ENCODE assay signal across 9 cellular contexts in genomic region chr15:51846463-51847230, GRCh38. TPM values are rescaled to one million over a fixed set of nuclear protein-coding genes. Genes with fewer than 3 reads are reported as not detected.
DNase-seq lines count a peak whose midpoint lies in the region; ATAC-seq and TF ChIP-seq lines count a peak whose summit lies in the region.
"Had no signal": no experiment of that assay in that cellular context is flagged by ENCODE, and none has a peak within 500 bp of the region (broad histone marks: within the 10 kb centered on the region; RNA-seq: fewer than 3 reads in every experiment).

No MANE protein-coding gene starts in this region.

- H3K4me2 ChIP-seq in GM23338: no peak overlapping the region

- 56 to 58% methylated on average over 3 of the region's 3 CpGs for WGBS in gastroesophageal sphincter (ENCODE audit: low coverage in 1 of 2), 2 donors

- no TSS peak for BruUV-seq in Calu3 (replicated peaks; lab: Mats Ljungman, UMichigan)

- H3K9me2 ChIP-seq in GM23338 (ENCODE audit: insufficient read depth): no peaks in the 10 kb centered on the region

- no peak overlapping the region for H2AFZ ChIP-seq in GM23338

- intact Hi-C loops in Calu3 (cut with micrococcal nuclease; ENCODE audit: unreplicated experiment): no loop called here

- no peak for TF ChIP-seq CTCF in Calu3 (IDR thresholded peaks at IDR 0.05; ENCODE audit: unreplicated experiment)
- no peak for TF ChIP-seq CTCF in choroid plexus epithelial cell (conservative IDR thresholded peaks at IDR 0.05; ENCODE audit: low read depth, low read length)
- no peak for TF ChIP-seq CTCF in GM23338 (conservative IDR thresholded peaks at IDR 0.05; ENCODE audit: low read depth in 2 of 2)
- TF ChIP-seq CTCF in gastroesophageal sphincter (IDR thresholded peaks at IDR 0.05): no peak

- H3K9me3 Mint-ChIP-seq in Calu3 (ENCODE audit: low read depth, unreplicated experiment) (peaks cover 2% of the 10 kb centered on the region), GM23338 (no peaks in the 10 kb centered on the region)
- no peaks in the 10 kb centered on the region for H3K9me3 Mint-ChIP-seq in natural killer cell treated with Interleukin-12 subunit alpha and Interleukin-12 subunit beta and Interleukin-15 and Interleukin-18, amount 100 ng/mL, for 72 hours

- no peaks in the 10 kb centered on the region for H3F3A ChIP-seq in GM23338 (replicated peaks; ENCODE audit: low read depth)

- peak; percentile 40 for DNase-seq in Calu3
- DNase-seq in NCI-H69 (lab: John Stamatoyannopoulos, UW): peak; percentile 46
- DNase-seq in choroid plexus epithelial cell (ENCODE audit: low read depth): peak; percentile 78
- DNase-seq in natural killer cell treated with Interleukin-12 subunit alpha and Interleukin-12 subunit beta and Interleukin-15 and Interleukin-18, amount 100 ng/mL, for 72 hours (ENCODE audit: low spot score): no peak
- no peak for DNase-seq in GM23338 (ENCODE audit: low spot score)
- no peak for DNase-seq in UCSD-AML1 (lab: John Stamatoyannopoulos, UW; ENCODE audit: unreplicated experiment)

- H3K27ac ChIP-seq in GM23338 (ENCODE audit: low read depth) (no peak overlapping the region), gastroesophageal sphincter (peak overlapping the region in 2 of 4 donors; percentile 48 to 60)

- H3K4me1 ChIP-seq in GM23338 (ENCODE audit: insufficient read depth): peaks cover 33% of the 10 kb centered on the region
- peaks cover 4 to 85% (median 11%) of the 10 kb centered on the region in 3 donors for H3K4me1 ChIP-seq in gastroesophageal sphincter

- peaks cover 89% of the 10 kb centered on the region for H3K79me2 ChIP-seq in GM23338 (replicated peaks; ENCODE audit: insufficient read depth)

- H3K36me3 Mint-ChIP-seq in Calu3 (ENCODE audit: insufficient read depth, unreplicated experiment) (no peaks in the 10 kb centered on the region), GM23338 (ENCODE audit: low read depth) (no peaks in the 10 kb centered on the region)
- no peaks in the 10 kb centered on the region for H3K36me3 Mint-ChIP-seq in natural killer cell treated with Interleukin-12 subunit alpha and Interleukin-12 subunit beta and Interleukin-15 and Interleukin-18, amount 100 ng/mL, for 72 hours

- H3K4me3 ChIP-seq in choroid plexus epithelial cell (ENCODE audit: low read depth, low read length): peak overlapping the region; percentile 12
- no peak overlapping the region for H3K4me3 ChIP-seq in GM23338
- H3K4me3 ChIP-seq in gastroesophageal sphincter: no peak overlapping the region

- CTCF ChIA-PET in Calu3 (lab: Charles Lee): no interaction called here

- H3K36me3 ChIP-seq in GM23338 (ENCODE audit: insufficient read depth) (no peaks in the 10 kb centered on the region), gastroesophageal sphincter (no peaks in the 10 kb centered on the region)

- TF ChIP-seq POLR2A in gastroesophageal sphincter (IDR thresholded peaks at IDR 0.05): no peak

- H3K27me3 ChIP-seq in GM23338 (ENCODE audit: insufficient read depth) (no peaks in the 10 kb centered on the region), gastroesophageal sphincter (no peaks in the 10 kb centered on the region)

- H3K27ac Mint-ChIP-seq in Calu3 (ENCODE audit: unreplicated experiment): peak overlapping the region; percentile 72
- H3K27ac Mint-ChIP-seq in natural killer cell treated with Interleukin-12 subunit alpha and Interleukin-12 subunit beta and Interleukin-15 and Interleukin-18, amount 100 ng/mL, for 72 hours: no peak overlapping the region
- H3K27ac Mint-ChIP-seq in GM23338: no peak overlapping the region

- no peak for ATAC-seq in natural killer cell treated with Interleukin-12 subunit alpha and Interleukin-12 subunit beta and Interleukin-15 and Interleukin-18, amount 100 ng/mL, for 72 hours
- ATAC-seq in GM21381 (IDR thresholded peaks at IDR 0.05; ENCODE audit: unreplicated experiment) (no peak), GM23338 (no peak), gastroesophageal sphincter (no peak)
- ATAC-seq: Panc1 had no signal

- peaks cover 21% of the 10 kb centered on the region for H4K20me1 ChIP-seq in GM23338 (replicated peaks; ENCODE audit: insufficient read depth)

- H3K4me1 Mint-ChIP-seq in Calu3 (ENCODE audit: low read depth, unreplicated experiment): peaks cover 70% of the 10 kb centered on the region
- H3K4me1 Mint-ChIP-seq in natural killer cell treated with Interleukin-12 subunit alpha and Interleukin-12 subunit beta and Interleukin-15 and Interleukin-18, amount 100 ng/mL, for 72 hours (ENCODE audit: low read depth in 2 of 2): peaks cover 53 to 68% of the 10 kb centered on the region in 2 donors
- peaks cover 37% of the 10 kb centered on the region for H3K4me1 Mint-ChIP-seq in GM23338

- TF ChIP-seq EP300 in gastroesophageal sphincter (IDR thresholded peaks at IDR 0.05): no peak

- no peaks in the 10 kb centered on the region for H3K9me3 ChIP-seq in gastroesophageal sphincter

- no peaks in the 10 kb centered on the region for H3K27me3 Mint-ChIP-seq in Calu3 (ENCODE audit: unreplicated experiment)
- no peaks in the 10 kb centered on the region for H3K27me3 Mint-ChIP-seq in natural killer cell treated with Interleukin-12 subunit alpha and Interleukin-12 subunit beta and Interleukin-15 and Interleukin-18, amount 100 ng/mL, for 72 hours
- peaks cover 2% of the 10 kb centered on the region for H3K27me3 Mint-ChIP-seq in GM23338 (ENCODE audit: insufficient read depth, low read depth, poor library complexity)

- H3K4me3 Mint-ChIP-seq in Calu3 (ENCODE audit: low read depth, unreplicated experiment): peak overlapping the region; percentile 21
- peak overlapping the region; percentile 47 for H3K4me3 Mint-ChIP-seq in natural killer cell treated with Interleukin-12 subunit alpha and Interleukin-12 subunit beta and Interleukin-15 and Interleukin-18, amount 100 ng/mL, for 72 hours
- no peak overlapping the region for H3K4me3 Mint-ChIP-seq in GM23338

TF ChIP-seq in GM23338, 12 proteins besides CTCF, POLR2A, EP300 and RAD21 (continues in another document):
- no peak for TF ChIP-seq STAT1 (IDR thresholded peaks at IDR 0.05; ENCODE audit: unreplicated experiment)
- no peak for TF ChIP-seq JUNB (IDR thresholded peaks at IDR 0.05; ENCODE audit: unreplicated experiment)
- TF ChIP-seq ZNF114 (CRISPR knock-in tag; IDR thresholded peaks at IDR 0.05): no peak
- TF ChIP-seq POLR2AphosphoS5 (IDR thresholded peaks at IDR 0.05; ENCODE audit: low read depth): no peak
- TF ChIP-seq ZNF331 (CRISPR knock-in tag; IDR thresholded peaks at IDR 0.05; ENCODE audit: low read depth): no peak
- TF ChIP-seq, protein P1, sequence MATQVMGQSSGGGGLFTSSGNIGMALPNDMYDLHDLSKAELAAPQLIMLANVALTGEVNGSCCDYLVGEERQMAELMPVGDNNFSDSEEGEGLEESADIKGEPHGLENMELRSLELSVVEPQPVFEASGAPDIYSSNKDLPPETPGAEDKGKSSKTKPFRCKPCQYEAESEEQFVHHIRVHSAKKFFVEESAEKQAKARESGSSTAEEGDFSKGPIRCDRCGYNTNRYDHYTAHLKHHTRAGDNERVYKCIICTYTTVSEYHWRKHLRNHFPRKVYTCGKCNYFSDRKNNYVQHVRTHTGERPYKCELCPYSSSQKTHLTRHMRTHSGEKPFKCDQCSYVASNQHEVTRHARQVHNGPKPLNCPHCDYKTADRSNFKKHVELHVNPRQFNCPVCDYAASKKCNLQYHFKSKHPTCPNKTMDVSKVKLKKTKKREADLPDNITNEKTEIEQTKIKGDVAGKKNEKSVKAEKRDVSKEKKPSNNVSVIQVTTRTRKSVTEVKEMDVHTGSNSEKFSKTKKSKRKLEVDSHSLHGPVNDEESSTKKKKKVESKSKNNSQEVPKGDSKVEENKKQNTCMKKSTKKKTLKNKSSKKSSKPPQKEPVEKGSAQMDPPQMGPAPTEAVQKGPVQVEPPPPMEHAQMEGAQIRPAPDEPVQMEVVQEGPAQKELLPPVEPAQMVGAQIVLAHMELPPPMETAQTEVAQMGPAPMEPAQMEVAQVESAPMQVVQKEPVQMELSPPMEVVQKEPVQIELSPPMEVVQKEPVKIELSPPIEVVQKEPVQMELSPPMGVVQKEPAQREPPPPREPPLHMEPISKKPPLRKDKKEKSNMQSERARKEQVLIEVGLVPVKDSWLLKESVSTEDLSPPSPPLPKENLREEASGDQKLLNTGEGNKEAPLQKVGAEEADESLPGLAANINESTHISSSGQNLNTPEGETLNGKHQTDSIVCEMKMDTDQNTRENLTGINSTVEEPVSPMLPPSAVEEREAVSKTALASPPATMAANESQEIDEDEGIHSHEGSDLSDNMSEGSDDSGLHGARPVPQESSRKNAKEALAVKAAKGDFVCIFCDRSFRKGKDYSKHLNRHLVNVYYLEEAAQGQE (IDR thresholded peaks at IDR 0.05; ENCODE audit: unreplicated experiment): no peak
- TF ChIP-seq EZH2phosphoT487 (IDR thresholded peaks at IDR 0.05; ENCODE audit: unreplicated experiment): no peak
- no peak for TF ChIP-seq EZH2 (IDR thresholded peaks at IDR 0.05; ENCODE audit: low read depth, unreplicated experiment)
- no peak for TF ChIP-seq ETS1 (IDR thresholded peaks at IDR 0.05)
- no peak for TF ChIP-seq CREB1 (CRISPR knock-in tag; IDR thresholded peaks at IDR 0.05; ENCODE audit: low read depth)
- no peak for TF ChIP-seq NANOG (IDR thresholded peaks at IDR 0.05; ENCODE audit: borderline replicate concordance)

RNA-seq across cellular contexts. Expression of gene TMOD3, which starts 17.2 kb away (rescaled TPM):
- 53.6 and 60.1 TPM in 2 replicates for total RNA-seq in Calu3 (2022)
- total RNA-seq in natural killer cell treated with Interleukin-12 subunit alpha and Interleukin-12 subunit beta and Interleukin-15 and Interleukin-18, amount 100 ng/mL, for 72 hours: 10 to 100 TPM; 55.4 to 63.5 TPM
- total RNA-seq in GM23338 (2014; rRNA removed; shearing (Covaris generic)): 22.1 and 26.1 TPM in 2 replicates
- 23.4 and 29.9 TPM in 2 replicates for polyA plus RNA-seq in GM23338 (2016; fragmentation: Nextera tagmentation; extraction: Ambion mirVana)
- total RNA-seq in gastroesophageal sphincter: 10 to 100 TPM; 15.9 to 38.8 (median 21.4) TPM

Comparison
In these comparisons a context has a peak if more than half of its experiments do, and no peak if none do; other contexts are left out.
1. DNase-seq: peak in Calu3 (single experiment), NCI-H69 (single experiment) and choroid plexus epithelial cell (single experiment); none in natural killer cell treated with Interleukin-12 subunit alpha and Interleukin-12 subunit beta and Interleukin-15 and Interleukin-18, amount 100 ng/mL, for 72 hours (single experiment), GM23338 (single experiment) and UCSD-AML1 (single experiment).